ENCODE assay signal across 1 cellular context in genomic region chr5:149656576-149657182, GRCh38.
TF ChIP-seq lines count a peak whose summit lies in the region.

No MANE protein-coding gene starts in this region.

TF ChIP-seq in GM23338, 12 proteins besides CTCF, POLR2A, EP300 and RAD21 (continued from another document):
- TF ChIP-seq REST (IDR thresholded peaks at IDR 0.05; ENCODE audit: unreplicated experiment) (no peak), EZH2phosphoT487 (IDR thresholded peaks at IDR 0.05; ENCODE audit: unreplicated experiment) (no peak), ETS1 (IDR thresholded peaks at IDR 0.05) (no peak), ZNF114 (CRISPR knock-in tag; IDR thresholded peaks at IDR 0.05) (no peak)
